In genomic region chr22:23522642-23523251, GRCh38 we compare ENCODE assay signal across 1 cellular context.
TF ChIP-seq lines count a peak whose summit lies in the region.

No MANE protein-coding gene starts in this region.

TF ChIP-seq in IMR-90, 13 proteins besides CTCF, POLR2A, EP300 and RAD21 (continued from another document):
- TF ChIP-seq USF2 (IDR thresholded peaks at IDR 0.05; ENCODE audit: low read depth, low read length) (no peak), NFE2L2 (IDR thresholded peaks at IDR 0.05; ENCODE audit: low read depth, low read length) (no peak), RCOR1 (IDR thresholded peaks at IDR 0.05; ENCODE audit: insufficient replicate concordance, low read length) (no peak), MAFK (IDR thresholded peaks at IDR 0.05; ENCODE audit: low read depth, low read length) (no peak)
